7 cellular contexts compared by ENCODE assay signal in genomic region chr10:62268399-62269076, GRCh38. TPM values are rescaled to one million over a fixed set of nuclear protein-coding genes. Genes with fewer than 3 reads are reported as not detected.
DNase-seq lines count a peak whose midpoint lies in the region; ATAC-seq, FAIRE-seq and TF ChIP-seq lines count a peak whose summit lies in the region.

Gene RTKN2 (minus strand): TSS chr10:62268844. CDS start chr10:62268610, 234 bp downstream.

- FAIRE-seq in kidney (lab: Jason Lieb, UNC) = no peak

- DNase-seq in NCI-H2196 (lab: John Stamatoyannopoulos, UW; ENCODE audit: unreplicated experiment) (peak; percentile 79), cerebellum (ENCODE audit: low spot score) (peak; percentile 28), kidney (peak; percentile 92)
- DNase-seq in activated CD4-positive, CD25-positive, alpha-beta regulatory T cell treated with anti-CD3 and anti-CD28 coated beads, Interleukin-2, amount 50 U/mL, for 72 hours = peak; percentile 77
- peak; percentile 51 to 66 (median 53) for DNase-seq in stimulated activated CD4-positive, alpha-beta T cell treated with anti-CD3 and anti-CD28 coated beads, Interleukin-12 subunit alpha, Interleukin-12 subunit beta, amount 100 ng/mL, for 48 hours (ENCODE audit: low read depth in 2 of 3, low spot score in 1 of 3)

- no peaks in the 10 kb centered on the region for H3K9me3 ChIP-seq in kidney (ENCODE audit: control insufficient read depth in 1 of 2, low read length in 2 of 2)

- peak within 1 kb of the TSS; percentile 26 to 62 for H3K9ac ChIP-seq in kidney (ENCODE audit: low read length in 2 of 2)

- H3K36me3 ChIP-seq in kidney (ENCODE audit: control insufficient read depth in 1 of 2, insufficient read depth in 2 of 2, low read length in 2 of 2) = no peaks in the 10 kb centered on the region

- H3K27ac ChIP-seq in kidney (ENCODE audit: low read depth in 2 of 2, low read length in 2 of 2) = no peak within 1 kb of the TSS

- TF ChIP-seq CTCF in kidney (IDR thresholded peaks at IDR 0.05; ENCODE audit: borderline replicate concordance, extremely low read depth, insufficient read depth) = no peak

- intact Hi-C loops in kidney (cut with DNase I) = no loop called here

- H3K4me3 ChIP-seq in kidney (ENCODE audit: low read length in 2 of 2) = peak within 1 kb of the TSS; percentile 83 to 87

- peak; percentile 51 for ATAC-seq in GM18517 (IDR thresholded peaks at IDR 0.05; ENCODE audit: unreplicated experiment)
- ATAC-seq in HG02981 (IDR thresholded peaks at IDR 0.05; ENCODE audit: unreplicated experiment) = peak; percentile 76

- peaks cover 0 to 6% of the 10 kb centered on the region in 2 donors for H3K4me1 ChIP-seq in kidney (ENCODE audit: control insufficient read depth in 1 of 2, insufficient read depth in 1 of 2, low read depth in 1 of 2, low read length in 2 of 2)

RNA-seq across cellular contexts. Expression of gene RTKN2, which starts in this region (rescaled TPM):
- 17.1 TPM for total RNA-seq in cerebellum
- 1.6 TPM for total RNA-seq in kidney
- polyA plus RNA-seq in kidney (ENCODE audit: insufficient read depth, low read depth, low replicate concordance) = 0.24 TPM

Comparison
In these comparisons a context has a peak if more than half of its experiments do, and no peak if none do; other contexts are left out.
1. DNase-seq: peak in every context shown above with its lines; median percentile 92 in kidney; 79 in NCI-H2196; 77 in activated CD4-positive, CD25-positive, alpha-beta regulatory T cell treated with anti-CD3 and anti-CD28 coated beads, Interleukin-2, amount 50 U/mL, for 72 hours; 53 in stimulated activated CD4-positive, alpha-beta T cell treated with anti-CD3 and anti-CD28 coated beads, Interleukin-12 subunit alpha, Interleukin-12 subunit beta, amount 100 ng/mL, for 48 hours; 28 in cerebellum.